In the genomic region with DNA sequence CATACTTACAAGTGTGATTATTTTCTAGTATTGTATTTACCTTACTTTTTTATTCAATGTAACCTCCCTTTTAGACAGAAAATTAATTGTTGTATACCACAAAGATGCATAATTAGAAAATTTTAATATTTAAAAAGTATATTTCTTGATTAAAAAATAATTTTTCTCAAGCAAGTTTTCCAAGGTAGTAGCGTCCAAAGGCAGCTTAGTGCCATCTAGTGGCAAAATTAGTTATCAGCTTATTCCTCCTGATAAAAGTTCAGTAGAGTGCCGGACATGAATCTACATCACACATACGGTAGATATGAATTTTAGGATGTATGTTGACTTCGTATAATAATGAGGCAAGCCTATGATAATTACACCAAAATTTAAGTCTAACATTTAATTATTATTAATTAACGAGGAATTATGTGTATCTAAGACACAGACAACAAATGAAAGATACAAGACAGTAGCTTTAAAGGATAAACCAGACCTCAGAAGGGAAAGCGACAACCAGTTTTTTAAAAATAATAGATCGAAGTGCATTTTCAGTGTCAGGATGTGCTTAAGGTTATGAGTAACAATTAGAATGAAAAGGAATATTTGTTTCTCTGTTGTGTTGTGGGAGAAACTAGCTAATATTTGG, we compare ENCODE assay signal across 8 cellular contexts.
DNase-seq lines count a peak whose midpoint lies in the region; ATAC-seq and TF ChIP-seq lines count a peak whose summit lies in the region.

No MANE protein-coding gene starts in this region.

- H3K4me1 ChIP-seq in gastroesophageal sphincter (no peaks in the 10 kb centered on the region), testis (no peaks in the 10 kb centered on the region)

- no peak for TF ChIP-seq EP300 in gastroesophageal sphincter (IDR thresholded peaks at IDR 0.05)

- ATAC-seq in GM19468 (IDR thresholded peaks at IDR 0.05; ENCODE audit: extremely low read depth, unreplicated experiment): peak; percentile 60
- ATAC-seq in gastroesophageal sphincter: no peak

- intact Hi-C loops in testis (cut with DNase I; ENCODE audit: low total_unique reads): no loop called here

- in situ Hi-C loops in KBM-7 (cut with MboI; ENCODE audit: low pct_unique_long_range_greater_than_20kb, low sequenced_read_pairs): no loop called here

- no peak overlapping the region for H3K27ac ChIP-seq in gastroesophageal sphincter
- H3K27ac ChIP-seq in testis: no peak overlapping the region

- H3K36me3 ChIP-seq in gastroesophageal sphincter (no peaks in the 10 kb centered on the region), testis (ENCODE audit: low read depth, missing control alignments) (no peaks in the 10 kb centered on the region)

- WGBS in gastroesophageal sphincter (ENCODE audit: low coverage in 1 of 2), 2 donors: 13 to 17% methylated on average over 7 of the region's 7 CpGs
- WGBS in testis, 2 donors: 10 to 17% methylated on average over 7 of the region's 7 CpGs

- H3K9me3 ChIP-seq in gastroesophageal sphincter (no peaks in the 10 kb centered on the region), testis (no peaks in the 10 kb centered on the region)

- H3K4me3 ChIP-seq in gastroesophageal sphincter (no peak overlapping the region), testis (no peak overlapping the region)

- H3K27me3 ChIP-seq in gastroesophageal sphincter (no peaks in the 10 kb centered on the region), testis (no peaks in the 10 kb centered on the region)

- TF ChIP-seq POLR2A in gastroesophageal sphincter (IDR thresholded peaks at IDR 0.05) (no peak), testis (IDR thresholded peaks at IDR 0.05) (no peak)

- DNase-seq in DMS114 treated with DMSO at 0.1 percent for 48 hours (lab: John Stamatoyannopoulos, UW; ENCODE audit: unreplicated experiment) (peak; percentile 4), KBM-7 (peak; percentile 39), SKM-1 treated with dmso at 0.1 percent for 144 hours (lab: John Stamatoyannopoulos, UW; ENCODE audit: unreplicated experiment) (peak; percentile 41), testis (no peak), NCI-H1436 (lab: John Stamatoyannopoulos, UW) (no peak), nucleus accumbens (lab: John Stamatoyannopoulos, UW) (no peak)

- peak; percentile 35 to 71 (median 44) for TF ChIP-seq CTCF in gastroesophageal sphincter (IDR thresholded peaks at IDR 0.05)
- peak in 2 of 3 experiments; percentile 38 to 75 for TF ChIP-seq CTCF in testis (IDR thresholded peaks at IDR 0.05)

Comparison
In these comparisons a context has a peak if more than half of its experiments do, and no peak if none do; other contexts are left out.
1. DNase-seq: peak in DMS114 treated with DMSO at 0.1 percent for 48 hours (single experiment), KBM-7 (single experiment) and SKM-1 treated with dmso at 0.1 percent for 144 hours (single experiment); none in testis (single experiment), NCI-H1436 (single experiment) and nucleus accumbens (0 of 56).